In genomic region chr9:125747053-125747764, GRCh38 we compare ENCODE assay signal across 8 cellular contexts. TPM values are rescaled to one million over a fixed set of nuclear protein-coding genes. Genes with fewer than 3 reads are reported as not detected.
DNase-seq lines count a peak whose midpoint lies in the region; ATAC-seq and TF ChIP-seq lines count a peak whose summit lies in the region.

Gene PBX3, plus strand, starts transcription at chr9:125747373.

- H3K4me3 ChIP-seq in Peyer's patch (peak within 1 kb of the TSS; percentile 52 to 84 (median 72)), gastroesophageal sphincter (peak within 1 kb of the TSS; percentile 82 to 85), neutrophil (ENCODE audit: low read depth in 1 of 2, low read length in 1 of 2) (peak within 1 kb of the TSS; percentile 89 to 95), upper lobe of right lung (peak within 1 kb of the TSS; percentile 88)

- TF ChIP-seq CTCF in Peyer's patch (IDR thresholded peaks at IDR 0.05): no peak
- peak in 1 of 4 experiments; percentile 12 for TF ChIP-seq CTCF in gastroesophageal sphincter (IDR thresholded peaks at IDR 0.05)
- no peak for TF ChIP-seq CTCF in neutrophil (IDR thresholded peaks at IDR 0.05)
- no peak for TF ChIP-seq CTCF in upper lobe of right lung (IDR thresholded peaks at IDR 0.05)

- peak; percentile 32 to 66 for DNase-seq in SHP77 (lab: John Stamatoyannopoulos, UW)
- DNase-seq in SHP77 treated with DMSO at 0.1 percent for 48 hours (lab: John Stamatoyannopoulos, UW): no peak
- DNase-seq in Peyer's patch: peak; percentile 50 to 76 (median 72)
- peak; percentile 83 for DNase-seq in activated effector memory CD4-positive, alpha-beta T cell treated with anti-CD3 and anti-CD28 coated beads, Interleukin-2, amount 50 U/mL, for 16 hours
- DNase-seq in upper lobe of right lung: peak; percentile 83

- H3K36me3 ChIP-seq in Peyer's patch (no peaks in the 10 kb centered on the region), gastroesophageal sphincter (no peaks in the 10 kb centered on the region), neutrophil (no peaks in the 10 kb centered on the region), upper lobe of right lung (no peaks in the 10 kb centered on the region)

- H3K27ac ChIP-seq in Peyer's patch (peak within 1 kb of the TSS; percentile 77 to 95 (median 85)), gastroesophageal sphincter (peak within 1 kb of the TSS; percentile 67 to 96 (median 94)), neutrophil (peak within 1 kb of the TSS; percentile 85), upper lobe of right lung (peak within 1 kb of the TSS; percentile 84)

- no peaks in the 10 kb centered on the region for H3K4me1 ChIP-seq in Peyer's patch
- H3K4me1 ChIP-seq in gastroesophageal sphincter: peaks cover 3 to 46% (median 4%) of the 10 kb centered on the region in 3 donors
- peaks cover 18 to 23% of the 10 kb centered on the region in 2 experiments for H3K4me1 ChIP-seq in neutrophil (ENCODE audit: control insufficient read depth in 1 of 2, insufficient read depth in 1 of 2, low read depth in 1 of 2, low read length in 1 of 2)
- H3K4me1 ChIP-seq in upper lobe of right lung: peaks cover 30% of the 10 kb centered on the region

- WGBS in gastroesophageal sphincter (ENCODE audit: low coverage in 1 of 2), 2 donors: 0% methylated on average over 2 of the region's 107 CpGs; no CpG with 5 or more reads in 1 of the 2 donors

- TF ChIP-seq EP300 in gastroesophageal sphincter (IDR thresholded peaks at IDR 0.05): no peak

- H3K9me3 ChIP-seq in Peyer's patch (no peaks in the 10 kb centered on the region), gastroesophageal sphincter (no peaks in the 10 kb centered on the region), neutrophil (no peaks in the 10 kb centered on the region), upper lobe of right lung (no peaks in the 10 kb centered on the region)

- intact Hi-C loops in upper lobe of right lung (cut with DNase I): no loop called here

- TF ChIP-seq POLR2A in Peyer's patch (IDR thresholded peaks at IDR 0.05): no peak
- TF ChIP-seq POLR2A in gastroesophageal sphincter (IDR thresholded peaks at IDR 0.05): no peak

- no peaks in the 10 kb centered on the region for H3K27me3 ChIP-seq in Peyer's patch
- no peaks in the 10 kb centered on the region for H3K27me3 ChIP-seq in gastroesophageal sphincter
- peaks cover 33% of the 10 kb centered on the region for H3K27me3 ChIP-seq in neutrophil
- no peaks in the 10 kb centered on the region for H3K27me3 ChIP-seq in upper lobe of right lung

- ATAC-seq in HG02981 (IDR thresholded peaks at IDR 0.05; ENCODE audit: unreplicated experiment): peak; percentile 17
- ATAC-seq in gastroesophageal sphincter: peak; percentile 8
- ATAC-seq in upper lobe of right lung: peak; percentile 18

RNA-seq across cellular contexts. Expression of gene PBX3, which starts in this region (rescaled TPM):
- 10 to 100 TPM in 3 of 4 donors, 1 to 10 TPM in 1; 7.7 to 83.3 (median 12.1) TPM for total RNA-seq in Peyer's patch
- total RNA-seq in gastroesophageal sphincter: 10 to 100 TPM; 59.9 to 81.4 (median 71.8) TPM
- total RNA-seq in upper lobe of right lung: 48.6 TPM
